ENCODE assay signal across 36 cellular contexts in genomic region chr12:91681751-91682150, GRCh38.
"Had no signal": no experiment of that assay in that cellular context is flagged by ENCODE, and none has a peak within 500 bp of the region (broad histone marks: within the 10 kb centered on the region; RNA-seq: fewer than 3 reads in every experiment).

No MANE protein-coding gene starts in this region.

- H3K36me3 ChIP-seq: adrenal gland, brain microvascular endothelial cell, breast epithelium had no signal

- H3K9me3 Mint-ChIP-seq: activated B cell treated with CpG ODN at 0.5 μM for 24 hours; activated CD4-positive, alpha-beta memory T cell treated with anti-CD3 and anti-CD28 coated beads for 36 hours; activated CD8-positive, alpha-beta T cell treated with anti-CD3 and anti-CD28 coated beads for 36 hours; activated naive CD4-positive, alpha-beta T cell treated with anti-CD3 and anti-CD28 coated beads for 36 hours; activated T-cell treated with anti-CD3 and anti-CD28 coated beads, Interleukin-2, amount 50 U/mL, for 4 hours; activated T-cell treated with anti-CD3 and anti-CD28 coated beads, Interleukin-2, amount 50 U/mL, for 72 hours; activated T-helper 1 cell treated with anti-CD3 and anti-CD28 coated beads, Interleukin-12 subunit alpha, Interleukin-12 subunit beta, Interleukin-2, Interleukin-4 antibody, amounts not matched to agents 30 ng/mL and 10 ng/mL and 1 ng/mL, durations not matched to agents 14 hours and 24 hours and 36 hours; activated T-helper 17 cell treated with anti-CD3 and anti-CD28 coated beads, Interleukin-2, amount 50 U/mL, for 72 hours; T-helper 2 cell treated with Interferon-gamma antibody and Interleukin-4, amounts not matched to agents 5 μg/mL and 100 μg/mL, for 36 hours had no signal

- H3K27me3 ChIP-seq: adrenal gland, body of pancreas, brain microvascular endothelial cell, breast epithelium had no signal

- H3K9me3 ChIP-seq: adrenal gland, body of pancreas, breast epithelium had no signal

- H3K4me3 Mint-ChIP-seq: activated B cell treated with CpG ODN at 0.5 μM for 24 hours; activated CD4-positive, alpha-beta memory T cell treated with anti-CD3 and anti-CD28 coated beads for 36 hours; activated CD8-positive, alpha-beta T cell treated with anti-CD3 and anti-CD28 coated beads for 36 hours; activated naive CD4-positive, alpha-beta T cell treated with anti-CD3 and anti-CD28 coated beads for 36 hours; activated naive CD8-positive, alpha-beta T cell treated with anti-CD3 and anti-CD28 coated beads for 36 hours; activated T-cell treated with anti-CD3 and anti-CD28 coated beads, Interleukin-2, amount 50 U/mL, for 4 hours; activated T-cell treated with anti-CD3 and anti-CD28 coated beads, Interleukin-2, amount 50 U/mL, for 72 hours; activated T-helper 1 cell treated with anti-CD3 and anti-CD28 coated beads, Interleukin-12 subunit alpha, Interleukin-12 subunit beta, Interleukin-2, Interleukin-4 antibody, amounts not matched to agents 30 ng/mL and 10 ng/mL and 1 ng/mL, durations not matched to agents 14 hours and 24 hours and 36 hours; activated T-helper 17 cell treated with anti-CD3 and anti-CD28 coated beads, Interleukin-2, amount 50 U/mL, for 72 hours; T-helper 1 cell treated with Interleukin-12 subunit alpha and Interleukin-12 subunit beta and Interleukin-4 antibody, amounts not matched to agents 30 μg/mL and 1 μg/mL, for 36 hours; T-helper 2 cell treated with Interferon-gamma antibody and Interleukin-4, amounts not matched to agents 5 μg/mL and 100 μg/mL, for 36 hours had no signal

- DNase-seq: activated B cell treated with CpG ODN at 0.5 μM for 24 hours; activated CD4-positive, alpha-beta memory T cell treated with anti-CD3 and anti-CD28 coated beads for 36 hours; activated CD4-positive, alpha-beta T cell treated with anti-CD3 and anti-CD28 coated beads for 48 hours; activated CD4-positive, alpha-beta T cell treated with anti-CD3 and anti-CD28 coated beads, Interleukin-2, amount 50 U/mL, for 1 hour; activated CD4-positive, alpha-beta T cell treated with anti-CD3 and anti-CD28 coated beads, Interleukin-2, amount 50 U/mL, for 4 hours; activated CD4-positive, CD25-positive, alpha-beta regulatory T cell treated with anti-CD3 and anti-CD28 coated beads, Interleukin-2, amount 50 U/mL, for 72 hours; activated CD8-positive, alpha-beta memory T cell treated with anti-CD3 and anti-CD28 coated beads, Interleukin-2, amount 50 U/mL, for 4 hours; activated CD8-positive, alpha-beta T cell treated with anti-CD3 and anti-CD28 coated beads for 36 hours; activated effector memory CD4-positive, alpha-beta T cell treated with anti-CD3 and anti-CD28 coated beads, Interleukin-2, amount 50 U/mL, for 16 hours; activated gamma-delta T cell treated with Interleukin-2 at 50 U/mL for 16 hours; activated naive CD4-positive, alpha-beta T cell; activated naive CD4-positive, alpha-beta T cell treated with anti-CD3 and anti-CD28 coated beads for 36 hours; activated naive CD4-positive, alpha-beta T cell treated with anti-CD3 and anti-CD28 coated beads, Interleukin-2, amount 50 U/mL, for 16 hours; activated naive CD8-positive, alpha-beta T cell treated with anti-CD3 and anti-CD28 coated beads for 36 hours; activated T-cell treated with anti-CD3 and anti-CD28 coated beads for 4 hours; activated T-cell treated with anti-CD3 and anti-CD28 coated beads, Interleukin-2, amount 50 U/mL, for 1 hour; activated T-cell treated with anti-CD3 and anti-CD28 coated beads, Interleukin-2, amount 50 U/mL, for 4 hours; activated T-cell treated with anti-CD3 and anti-CD28 coated beads, Interleukin-2, amount 50 U/mL, for 72 hours; adrenal gland; amniotic stem cell; aorta; body of pancreas; brain microvascular endothelial cell; central memory CD4-positive, alpha-beta T cell; T-helper 2 cell; T-helper 9 cell had no signal

- H3K4me3 ChIP-seq: adrenal gland, body of pancreas, breast epithelium had no signal

- ATAC-seq: activated CD8-positive, alpha-beta T cell treated with anti-CD3 and anti-CD28 coated beads for 36 hours; activated naive CD4-positive, alpha-beta T cell treated with anti-CD3 and anti-CD28 coated beads, Interleukin-2, amount 50 U/mL, for 72 hours; activated T-cell treated with anti-CD3 and anti-CD28 coated beads, Interleukin-2, amount 50 U/mL, for 4 hours; activated T-cell treated with anti-CD3 and anti-CD28 coated beads, Interleukin-2, amount 50 U/mL, for 72 hours; activated T-helper 17 cell treated with anti-CD3 and anti-CD28 coated beads, Interleukin-2, amount 50 U/mL, for 72 hours; body of pancreas had no signal

- FAIRE-seq: astrocyte, colon, TTC549 had no signal

- H3K27me3 Mint-ChIP-seq: activated CD4-positive, alpha-beta memory T cell treated with anti-CD3 and anti-CD28 coated beads for 36 hours; activated CD8-positive, alpha-beta T cell treated with anti-CD3 and anti-CD28 coated beads for 36 hours; activated naive CD8-positive, alpha-beta T cell treated with anti-CD3 and anti-CD28 coated beads for 36 hours; activated T-helper 17 cell treated with anti-CD3 and anti-CD28 coated beads, Interleukin-2, amount 50 U/mL, for 72 hours had no signal

- H3K4me1 ChIP-seq: adrenal gland, body of pancreas, breast epithelium had no signal

- H3K4me1 Mint-ChIP-seq: activated B cell treated with CpG ODN at 0.5 μM for 24 hours; activated T-helper 17 cell treated with anti-CD3 and anti-CD28 coated beads, Interleukin-2, amount 50 U/mL, for 72 hours had no signal

- H3K36me3 Mint-ChIP-seq: activated CD4-positive, alpha-beta memory T cell treated with anti-CD3 and anti-CD28 coated beads for 36 hours; activated naive CD4-positive, alpha-beta T cell treated with anti-CD3 and anti-CD28 coated beads, Interleukin-2, amount 50 U/mL, for 72 hours; activated naive CD8-positive, alpha-beta T cell treated with anti-CD3 and anti-CD28 coated beads for 36 hours had no signal

- H3K27ac Mint-ChIP-seq: activated B cell treated with CpG ODN at 0.5 μM for 24 hours; activated CD4-positive, alpha-beta memory T cell treated with anti-CD3 and anti-CD28 coated beads for 36 hours; activated CD8-positive, alpha-beta T cell treated with anti-CD3 and anti-CD28 coated beads for 36 hours; activated naive CD4-positive, alpha-beta T cell treated with anti-CD3 and anti-CD28 coated beads for 36 hours; activated naive CD4-positive, alpha-beta T cell treated with anti-CD3 and anti-CD28 coated beads, Interleukin-2, amount 50 U/mL, for 72 hours; activated naive CD8-positive, alpha-beta T cell treated with anti-CD3 and anti-CD28 coated beads for 36 hours; activated T-cell treated with anti-CD3 and anti-CD28 coated beads, Interleukin-2, amount 50 U/mL, for 72 hours; activated T-helper 1 cell treated with anti-CD3 and anti-CD28 coated beads, Interleukin-12 subunit alpha, Interleukin-12 subunit beta, Interleukin-2, Interleukin-4 antibody, amounts not matched to agents 30 ng/mL and 10 ng/mL and 1 ng/mL, durations not matched to agents 14 hours and 24 hours and 36 hours; activated T-helper 17 cell treated with anti-CD3 and anti-CD28 coated beads, Interleukin-2, amount 50 U/mL, for 72 hours; T-helper 1 cell treated with Interleukin-12 subunit alpha and Interleukin-12 subunit beta and Interleukin-4 antibody, amounts not matched to agents 30 μg/mL and 1 μg/mL, for 36 hours; T-helper 2 cell treated with Interferon-gamma antibody and Interleukin-4, amounts not matched to agents 5 μg/mL and 100 μg/mL, for 36 hours had no signal

- H3K27ac ChIP-seq: adrenal gland, body of pancreas, brain microvascular endothelial cell, breast epithelium, VCaP had no signal
